Comparison of ENCODE assay signal across 8 cellular contexts in the genomic region with DNA sequence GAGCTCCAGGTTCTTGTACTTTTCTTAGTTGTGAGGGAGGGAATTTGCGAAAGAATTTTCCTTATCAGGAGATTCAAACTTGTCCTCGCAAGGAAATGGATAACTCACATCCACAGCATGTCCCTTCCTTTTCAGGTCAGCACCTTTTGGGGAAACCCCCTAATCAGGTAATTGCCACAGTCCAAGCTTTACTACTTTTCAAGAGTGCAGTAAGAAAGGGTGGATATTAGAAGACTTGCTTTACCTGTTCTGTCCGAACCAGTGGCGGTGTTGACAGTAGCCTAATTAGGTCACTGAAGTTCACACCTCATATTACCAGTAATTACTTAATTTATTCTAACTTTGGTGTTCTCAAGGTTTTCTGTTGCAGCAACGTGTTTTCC. TPM values are rescaled to one million over a fixed set of nuclear protein-coding genes. Genes with fewer than 3 reads are reported as not detected.
DNase-seq lines count a peak whose midpoint lies in the region; ATAC-seq and TF ChIP-seq lines count a peak whose summit lies in the region.

No MANE protein-coding gene starts in this region.

- TF ChIP-seq POLR2A in body of pancreas (IDR thresholded peaks at IDR 0.05) (no peak), uterus (IDR thresholded peaks at IDR 0.05) (no peak)

- H3K27ac ChIP-seq in HUES48 (ENCODE audit: low read depth, low read length) (no peak overlapping the region), body of pancreas (peak overlapping the region; percentile 84 to 91 (median 86)), lower lobe of right lung (peak overlapping the region; percentile 82), uterus (peak overlapping the region; percentile 73 to 83)

- no peak for TF ChIP-seq CTCF in body of pancreas (IDR thresholded peaks at IDR 0.05)
- TF ChIP-seq CTCF in lower lobe of right lung (IDR thresholded peaks at IDR 0.05): no peak
- no peak for TF ChIP-seq CTCF in uterus (IDR thresholded peaks at IDR 0.05)

- WGBS in body of pancreas, 2 donors: 1 to 2% methylated on average over 5 of the region's 5 CpGs

- peak overlapping the region; percentile 96 for H3K4me3 ChIP-seq in HUES48 (ENCODE audit: low read depth, low read length)
- peak overlapping the region; percentile 38 to 73 for H3K4me3 ChIP-seq in body of pancreas
- H3K4me3 ChIP-seq in lower lobe of right lung: peak overlapping the region; percentile 77
- peak overlapping the region; percentile 71 to 90 for H3K4me3 ChIP-seq in uterus

- H3K9me3 ChIP-seq in ES-I3 (ENCODE audit: control insufficient read depth, insufficient read depth, low read length): no peaks in the 10 kb centered on the region
- H3K9me3 ChIP-seq in HUES48 (ENCODE audit: control insufficient read depth, insufficient read depth, low read length): no peaks in the 10 kb centered on the region
- H3K9me3 ChIP-seq in body of pancreas: no peaks in the 10 kb centered on the region
- no peaks in the 10 kb centered on the region for H3K9me3 ChIP-seq in lower lobe of right lung
- no peaks in the 10 kb centered on the region for H3K9me3 ChIP-seq in uterus

- DNase-seq in body of pancreas (peak in 3 of 4 donors; percentile 30 to 40 (median 31)), lower lobe of right lung (no peak), uterus (no peak), cerebellum (ENCODE audit: low spot score) (no peak), 8988T (no peak)

- intact Hi-C loops in body of pancreas (cut with DNase I) (no loop called here), lower lobe of right lung (cut with DNase I) (no loop called here), uterus (cut with DNase I; ENCODE audit: low total_unique reads) (no loop called here)

- H3K36me3 ChIP-seq in ES-I3 (ENCODE audit: insufficient read depth, low read length) (no peaks in the 10 kb centered on the region), HUES48 (ENCODE audit: control insufficient read depth, insufficient read depth, low read length) (peaks cover 8% of the 10 kb centered on the region; the same call in 1 of the 2 replicates), body of pancreas (replicated peaks in 1 of 2; ENCODE audit: insufficient read depth in 1 of 2, low read depth in 2 of 2) (no peaks in the 10 kb centered on the region), lower lobe of right lung (no peaks in the 10 kb centered on the region), uterus (no peaks in the 10 kb centered on the region)

- H3K9ac ChIP-seq in ES-I3 (ENCODE audit: low read depth, low read length) (peak overlapping the region; percentile 99), HUES48 (ENCODE audit: low read depth, low read length) (peak overlapping the region; percentile 79)

- H3K27me3 ChIP-seq in HUES48 (ENCODE audit: control insufficient read depth, insufficient read depth, low read length): no peaks in the 10 kb centered on the region
- H3K27me3 ChIP-seq in body of pancreas: no peaks in the 10 kb centered on the region
- no peaks in the 10 kb centered on the region for H3K27me3 ChIP-seq in lower lobe of right lung (ENCODE audit: low read depth)
- H3K27me3 ChIP-seq in uterus: no peaks in the 10 kb centered on the region

- H3K4me1 ChIP-seq in ES-I3 (ENCODE audit: insufficient read depth, low read length) (0 out of 2 replicates have a peak, but pooled peaks cover 4% of the 10 kb centered on the region), HUES48 (ENCODE audit: control insufficient read depth, insufficient read depth, low read length) (peaks cover 25% of the 10 kb centered on the region), body of pancreas (peaks cover 23% of the 10 kb centered on the region), lower lobe of right lung (peaks cover 20% of the 10 kb centered on the region), uterus (no peaks in the 10 kb centered on the region)

- ATAC-seq in GM21447 (IDR thresholded peaks at IDR 0.05; ENCODE audit: unreplicated experiment): peak; percentile 28
- ATAC-seq in body of pancreas: peak; percentile 51
- peak; percentile 65 to 79 for ATAC-seq in lower lobe of right lung

RNA-seq across cellular contexts. Expression of gene C12orf50, which starts 6.7 kb away (rescaled TPM):
- total RNA-seq in body of pancreas (not detected), lower lobe of right lung (not detected), uterus (1 to 10 TPM in 1 of 4 donors, under 1 TPM in 1, not detected in 2; 0.40 to 7.7 TPM), cerebellum (0.36 TPM)

Comparison
In these comparisons a context has a peak if more than half of its experiments do, and no peak if none do; other contexts are left out.
1. DNase-seq: peak in body of pancreas (3 of 4); none in lower lobe of right lung (single experiment), uterus (0 of 2), cerebellum (single experiment) and 8988T (single experiment).
2. Peak in every context shown above with its lines, with median percentiles within 50 percentile points of each other: ATAC-seq and H3K4me3 ChIP-seq.